In the genomic region with DNA sequence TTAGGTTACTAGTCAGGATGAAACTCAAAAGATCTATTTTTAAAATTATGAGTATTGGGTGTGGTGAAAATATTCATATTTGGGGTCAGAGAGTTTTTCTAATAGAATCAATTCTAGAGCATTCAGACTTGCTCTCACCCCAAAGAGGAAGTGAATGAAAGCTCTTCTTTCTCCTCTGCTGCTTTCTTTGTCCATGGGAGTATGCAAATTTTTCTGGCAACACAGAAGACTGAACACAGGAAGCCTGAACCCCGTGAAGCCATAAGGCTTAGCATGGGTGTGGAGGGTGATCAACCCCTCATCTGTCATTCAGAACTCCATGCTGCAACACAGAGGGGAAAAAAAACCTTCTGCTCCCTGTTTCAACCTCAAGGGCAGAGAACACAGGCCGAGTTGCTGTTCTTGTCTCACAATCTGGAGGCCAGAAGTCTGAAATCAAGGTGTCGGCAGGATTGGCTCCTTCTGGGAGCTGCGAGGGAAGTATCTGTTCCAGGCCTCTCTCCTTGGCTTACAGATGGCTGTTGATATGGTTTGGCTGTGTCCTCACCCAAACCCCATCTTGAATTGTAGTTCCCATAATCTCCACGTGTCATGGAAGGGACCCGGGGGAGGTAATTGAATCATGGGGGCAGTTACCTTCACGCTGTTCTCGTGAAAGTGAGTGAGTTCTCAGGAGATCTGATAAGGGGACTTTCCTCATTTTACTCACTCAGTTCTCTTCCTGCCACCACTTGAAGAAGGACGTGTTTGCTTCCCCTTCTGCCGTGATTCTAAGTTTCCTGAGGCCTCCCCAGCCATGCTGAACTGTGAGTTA, we compare ENCODE assay signal across 1 cellular context.
TF ChIP-seq lines count a peak whose summit lies in the region.

No MANE protein-coding gene starts in this region.

TF ChIP-seq in K562, 482 proteins besides CTCF, POLR2A, EP300 and RAD21 (continues in another document):
- TF ChIP-seq, protein P1, sequence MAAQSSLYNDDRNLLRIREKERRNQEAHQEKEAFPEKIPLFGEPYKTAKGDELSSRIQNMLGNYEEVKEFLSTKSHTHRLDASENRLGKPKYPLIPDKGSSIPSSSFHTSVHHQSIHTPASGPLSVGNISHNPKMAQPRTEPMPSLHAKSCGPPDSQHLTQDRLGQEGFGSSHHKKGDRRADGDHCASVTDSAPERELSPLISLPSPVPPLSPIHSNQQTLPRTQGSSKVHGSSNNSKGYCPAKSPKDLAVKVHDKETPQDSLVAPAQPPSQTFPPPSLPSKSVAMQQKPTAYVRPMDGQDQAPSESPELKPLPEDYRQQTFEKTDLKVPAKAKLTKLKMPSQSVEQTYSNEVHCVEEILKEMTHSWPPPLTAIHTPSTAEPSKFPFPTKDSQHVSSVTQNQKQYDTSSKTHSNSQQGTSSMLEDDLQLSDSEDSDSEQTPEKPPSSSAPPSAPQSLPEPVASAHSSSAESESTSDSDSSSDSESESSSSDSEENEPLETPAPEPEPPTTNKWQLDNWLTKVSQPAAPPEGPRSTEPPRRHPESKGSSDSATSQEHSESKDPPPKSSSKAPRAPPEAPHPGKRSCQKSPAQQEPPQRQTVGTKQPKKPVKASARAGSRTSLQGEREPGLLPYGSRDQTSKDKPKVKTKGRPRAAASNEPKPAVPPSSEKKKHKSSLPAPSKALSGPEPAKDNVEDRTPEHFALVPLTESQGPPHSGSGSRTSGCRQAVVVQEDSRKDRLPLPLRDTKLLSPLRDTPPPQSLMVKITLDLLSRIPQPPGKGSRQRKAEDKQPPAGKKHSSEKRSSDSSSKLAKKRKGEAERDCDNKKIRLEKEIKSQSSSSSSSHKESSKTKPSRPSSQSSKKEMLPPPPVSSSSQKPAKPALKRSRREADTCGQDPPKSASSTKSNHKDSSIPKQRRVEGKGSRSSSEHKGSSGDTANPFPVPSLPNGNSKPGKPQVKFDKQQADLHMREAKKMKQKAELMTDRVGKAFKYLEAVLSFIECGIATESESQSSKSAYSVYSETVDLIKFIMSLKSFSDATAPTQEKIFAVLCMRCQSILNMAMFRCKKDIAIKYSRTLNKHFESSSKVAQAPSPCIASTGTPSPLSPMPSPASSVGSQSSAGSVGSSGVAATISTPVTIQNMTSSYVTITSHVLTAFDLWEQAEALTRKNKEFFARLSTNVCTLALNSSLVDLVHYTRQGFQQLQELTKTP (IDR thresholded peaks at IDR 0.05; ENCODE audit: low read depth in 1 of 2, partially characterized antibody in 2 of 2), result no peak
- TF ChIP-seq, protein P2, sequence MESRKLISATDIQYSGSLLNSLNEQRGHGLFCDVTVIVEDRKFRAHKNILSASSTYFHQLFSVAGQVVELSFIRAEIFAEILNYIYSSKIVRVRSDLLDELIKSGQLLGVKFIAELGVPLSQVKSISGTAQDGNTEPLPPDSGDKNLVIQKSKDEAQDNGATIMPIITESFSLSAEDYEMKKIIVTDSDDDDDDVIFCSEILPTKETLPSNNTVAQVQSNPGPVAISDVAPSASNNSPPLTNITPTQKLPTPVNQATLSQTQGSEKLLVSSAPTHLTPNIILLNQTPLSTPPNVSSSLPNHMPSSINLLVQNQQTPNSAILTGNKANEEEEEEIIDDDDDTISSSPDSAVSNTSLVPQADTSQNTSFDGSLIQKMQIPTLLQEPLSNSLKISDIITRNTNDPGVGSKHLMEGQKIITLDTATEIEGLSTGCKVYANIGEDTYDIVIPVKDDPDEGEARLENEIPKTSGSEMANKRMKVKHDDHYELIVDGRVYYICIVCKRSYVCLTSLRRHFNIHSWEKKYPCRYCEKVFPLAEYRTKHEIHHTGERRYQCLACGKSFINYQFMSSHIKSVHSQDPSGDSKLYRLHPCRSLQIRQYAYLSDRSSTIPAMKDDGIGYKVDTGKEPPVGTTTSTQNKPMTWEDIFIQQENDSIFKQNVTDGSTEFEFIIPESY (CRISPR knock-in tag; IDR thresholded peaks at IDR 0.05), result no peak
- TF ChIP-seq ZBTB7A (IDR thresholded peaks at IDR 0.05; ENCODE audit: borderline replicate concordance, control insufficient read depth, low read depth, low read length), result no peak
- no peak for TF ChIP-seq CBX5 (IDR thresholded peaks at IDR 0.05; ENCODE audit: borderline replicate concordance, low read depth)
- peak; percentile 87 for TF ChIP-seq GATA2 (CRISPR knock-in tag; IDR thresholded peaks at IDR 0.05)
- TF ChIP-seq KLF1 (tag; IDR thresholded peaks at IDR 0.05), result no peak
- no peak for TF ChIP-seq CREB1 (IDR thresholded peaks at IDR 0.05)
- TF ChIP-seq CREB1 (CRISPR knock-in tag; IDR thresholded peaks at IDR 0.05), result no peak
- TF ChIP-seq L3MBTL2 (IDR thresholded peaks at IDR 0.05), result peak; percentile 92
- TF ChIP-seq KDM5B (IDR thresholded peaks at IDR 0.05; ENCODE audit: insufficient replicate concordance, low read depth, low read length), result no peak
- no peak for TF ChIP-seq HNRNPLL (IDR thresholded peaks at IDR 0.05; ENCODE audit: low read depth, low read length, poor library complexity, severe bottlenecking)
- no peak for TF ChIP-seq ZNF121 (CRISPR knock-in tag; conservative IDR thresholded peaks at IDR 0.05)
- peak; percentile 86 for TF ChIP-seq ZNF644 (tag; IDR thresholded peaks at IDR 0.05; ENCODE audit: low read depth)
- no peak for TF ChIP-seq HEY1 (CRISPR knock-in tag; IDR thresholded peaks at IDR 0.05; ENCODE audit: borderline replicate concordance)
- peak; percentile 53 for TF ChIP-seq TAF1 (IDR thresholded peaks at IDR 0.05; ENCODE audit: control insufficient read depth, extremely low read depth, insufficient read depth, low read length, severe bottlenecking)
- no peak for TF ChIP-seq NR2C1 (IDR thresholded peaks at IDR 0.05)
- peak; percentile 49; the same call in 1 of the 2 replicates for TF ChIP-seq NR2C1 (tag; IDR thresholded peaks at IDR 0.05)
- peak; percentile 39 for TF ChIP-seq ZNF175 (CRISPR knock-in tag; IDR thresholded peaks at IDR 0.05; ENCODE audit: low read depth)
- TF ChIP-seq RFX7 (CRISPR knock-in tag; IDR thresholded peaks at IDR 0.05), result no peak
- TF ChIP-seq BRD4 (IDR thresholded peaks at IDR 0.05), result no peak; the same call in 1 of the 2 replicates
- no peak for TF ChIP-seq ZNF347 (CRISPR knock-in tag; IDR thresholded peaks at IDR 0.05; ENCODE audit: low read depth)
- TF ChIP-seq MEF2D (tag; conservative IDR thresholded peaks at IDR 0.05; ENCODE audit: low read depth), result 0 out of 2 replicates have a peak, but pooled peaks have one; percentile 44
- no peak for TF ChIP-seq YBX1 (IDR thresholded peaks at IDR 0.05)
- no peak for TF ChIP-seq ZNF444 (CRISPR knock-in tag; IDR thresholded peaks at IDR 0.05)
- no peak for TF ChIP-seq ZBED1 (IDR thresholded peaks at IDR 0.05)
- peak; percentile 50; the same call in 1 of the 2 replicates for TF ChIP-seq KLF16 (IDR thresholded peaks at IDR 0.05)
- no peak for TF ChIP-seq CEBPG (CRISPR knock-in tag; IDR thresholded peaks at IDR 0.05)
- TF ChIP-seq CEBPG (tag; conservative IDR thresholded peaks at IDR 0.05 in 1 of 2, IDR thresholded peaks at IDR 0.05 in 1 of 2), result 0 out of 4 replicates have a peak, but pooled peaks of 1 of the 2 experiments have one; percentile 9
- 0 out of 2 replicates have a peak, but pooled peaks have one; percentile 20 for TF ChIP-seq ZNF134 (CRISPR knock-in tag; conservative IDR thresholded peaks at IDR 0.05)
- no peak for TF ChIP-seq SIN3B (IDR thresholded peaks at IDR 0.05; ENCODE audit: low read depth)
- no peak for TF ChIP-seq ZNF717 (CRISPR knock-in tag; IDR thresholded peaks at IDR 0.05)
- no peak for TF ChIP-seq ADNP (tag; IDR thresholded peaks at IDR 0.05)
- TF ChIP-seq ZNF830 (CRISPR knock-in tag; IDR thresholded peaks at IDR 0.05), result no peak
- no peak for TF ChIP-seq HMGN3 (IDR thresholded peaks at IDR 0.05; ENCODE audit: borderline replicate concordance, extremely low read depth, insufficient read length, low read depth, low read length)
- TF ChIP-seq SUPT5H (IDR thresholded peaks at IDR 0.05), result no peak
- TF ChIP-seq HMG20B (CRISPR knock-in tag; IDR thresholded peaks at IDR 0.05), result no peak
- TF ChIP-seq, protein P3, sequence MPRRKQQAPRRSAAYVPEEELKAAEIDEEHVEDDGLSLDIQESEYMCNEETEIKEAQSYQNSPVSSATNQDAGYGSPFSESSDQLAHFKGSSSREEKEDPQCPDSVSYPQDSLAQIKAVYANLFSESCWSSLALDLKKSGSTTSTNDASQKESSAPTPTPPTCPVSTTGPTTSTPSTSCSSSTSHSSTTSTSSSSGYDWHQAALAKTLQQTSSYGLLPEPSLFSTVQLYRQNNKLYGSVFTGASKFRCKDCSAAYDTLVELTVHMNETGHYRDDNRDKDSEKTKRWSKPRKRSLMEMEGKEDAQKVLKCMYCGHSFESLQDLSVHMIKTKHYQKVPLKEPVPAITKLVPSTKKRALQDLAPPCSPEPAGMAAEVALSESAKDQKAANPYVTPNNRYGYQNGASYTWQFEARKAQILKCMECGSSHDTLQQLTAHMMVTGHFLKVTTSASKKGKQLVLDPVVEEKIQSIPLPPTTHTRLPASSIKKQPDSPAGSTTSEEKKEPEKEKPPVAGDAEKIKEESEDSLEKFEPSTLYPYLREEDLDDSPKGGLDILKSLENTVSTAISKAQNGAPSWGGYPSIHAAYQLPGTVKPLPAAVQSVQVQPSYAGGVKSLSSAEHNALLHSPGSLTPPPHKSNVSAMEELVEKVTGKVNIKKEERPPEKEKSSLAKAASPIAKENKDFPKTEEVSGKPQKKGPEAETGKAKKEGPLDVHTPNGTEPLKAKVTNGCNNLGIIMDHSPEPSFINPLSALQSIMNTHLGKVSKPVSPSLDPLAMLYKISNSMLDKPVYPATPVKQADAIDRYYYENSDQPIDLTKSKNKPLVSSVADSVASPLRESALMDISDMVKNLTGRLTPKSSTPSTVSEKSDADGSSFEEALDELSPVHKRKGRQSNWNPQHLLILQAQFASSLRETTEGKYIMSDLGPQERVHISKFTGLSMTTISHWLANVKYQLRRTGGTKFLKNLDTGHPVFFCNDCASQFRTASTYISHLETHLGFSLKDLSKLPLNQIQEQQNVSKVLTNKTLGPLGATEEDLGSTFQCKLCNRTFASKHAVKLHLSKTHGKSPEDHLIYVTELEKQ (CRISPR knock-in tag; IDR thresholded peaks at IDR 0.05), result no peak
- no peak for TF ChIP-seq MTF1 (CRISPR knock-in tag; IDR thresholded peaks at IDR 0.05; ENCODE audit: borderline replicate concordance)
- TF ChIP-seq PTTG1 (tag; IDR thresholded peaks at IDR 0.05; ENCODE audit: low read depth), result no peak
- TF ChIP-seq NR2F6 (CRISPR knock-in tag; IDR thresholded peaks at IDR 0.05), result no peak
- no peak for TF ChIP-seq DDX20 (tag; IDR thresholded peaks at IDR 0.05; ENCODE audit: low read depth)
- TF ChIP-seq, protein P4, sequence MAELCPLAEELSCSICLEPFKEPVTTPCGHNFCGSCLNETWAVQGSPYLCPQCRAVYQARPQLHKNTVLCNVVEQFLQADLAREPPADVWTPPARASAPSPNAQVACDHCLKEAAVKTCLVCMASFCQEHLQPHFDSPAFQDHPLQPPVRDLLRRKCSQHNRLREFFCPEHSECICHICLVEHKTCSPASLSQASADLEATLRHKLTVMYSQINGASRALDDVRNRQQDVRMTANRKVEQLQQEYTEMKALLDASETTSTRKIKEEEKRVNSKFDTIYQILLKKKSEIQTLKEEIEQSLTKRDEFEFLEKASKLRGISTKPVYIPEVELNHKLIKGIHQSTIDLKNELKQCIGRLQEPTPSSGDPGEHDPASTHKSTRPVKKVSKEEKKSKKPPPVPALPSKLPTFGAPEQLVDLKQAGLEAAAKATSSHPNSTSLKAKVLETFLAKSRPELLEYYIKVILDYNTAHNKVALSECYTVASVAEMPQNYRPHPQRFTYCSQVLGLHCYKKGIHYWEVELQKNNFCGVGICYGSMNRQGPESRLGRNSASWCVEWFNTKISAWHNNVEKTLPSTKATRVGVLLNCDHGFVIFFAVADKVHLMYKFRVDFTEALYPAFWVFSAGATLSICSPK (IDR thresholded peaks at IDR 0.05; ENCODE audit: borderline replicate concordance), result no peak
- no peak for TF ChIP-seq MAFG (tag; conservative IDR thresholded peaks at IDR 0.05)
- TF ChIP-seq GTF2E2 (tag; IDR thresholded peaks at IDR 0.05), result peak; percentile 62; the same call in 1 of the 2 replicates
- TF ChIP-seq, protein P5, sequence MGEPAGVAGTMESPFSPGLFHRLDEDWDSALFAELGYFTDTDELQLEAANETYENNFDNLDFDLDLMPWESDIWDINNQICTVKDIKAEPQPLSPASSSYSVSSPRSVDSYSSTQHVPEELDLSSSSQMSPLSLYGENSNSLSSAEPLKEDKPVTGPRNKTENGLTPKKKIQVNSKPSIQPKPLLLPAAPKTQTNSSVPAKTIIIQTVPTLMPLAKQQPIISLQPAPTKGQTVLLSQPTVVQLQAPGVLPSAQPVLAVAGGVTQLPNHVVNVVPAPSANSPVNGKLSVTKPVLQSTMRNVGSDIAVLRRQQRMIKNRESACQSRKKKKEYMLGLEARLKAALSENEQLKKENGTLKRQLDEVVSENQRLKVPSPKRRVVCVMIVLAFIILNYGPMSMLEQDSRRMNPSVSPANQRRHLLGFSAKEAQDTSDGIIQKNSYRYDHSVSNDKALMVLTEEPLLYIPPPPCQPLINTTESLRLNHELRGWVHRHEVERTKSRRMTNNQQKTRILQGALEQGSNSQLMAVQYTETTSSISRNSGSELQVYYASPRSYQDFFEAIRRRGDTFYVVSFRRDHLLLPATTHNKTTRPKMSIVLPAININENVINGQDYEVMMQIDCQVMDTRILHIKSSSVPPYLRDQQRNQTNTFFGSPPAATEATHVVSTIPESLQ (CRISPR knock-in tag; IDR thresholded peaks at IDR 0.05), result no peak
- no peak for TF ChIP-seq NFE2L1 (tag; IDR thresholded peaks at IDR 0.05; ENCODE audit: borderline replicate concordance, low read depth)
- TF ChIP-seq ZNF766 (CRISPR knock-in tag; conservative IDR thresholded peaks at IDR 0.05), result peak; percentile 79; the same call in 1 of the 2 replicates
- TF ChIP-seq ELF1 (tag; IDR thresholded peaks at IDR 0.05), result peak; percentile 41; the same call in 1 of the 2 replicates
- no peak for TF ChIP-seq SRSF1 (IDR thresholded peaks at IDR 0.05; ENCODE audit: low read depth, low read length)
- TF ChIP-seq WHSC1 (IDR thresholded peaks at IDR 0.05; ENCODE audit: low read length), result no peak
- no peak for TF ChIP-seq KDM4B (IDR thresholded peaks at IDR 0.05; ENCODE audit: borderline replicate concordance in 2 of 2, low read depth in 1 of 2)
- 0 out of 2 replicates have a peak, but pooled peaks have one; percentile 15 for TF ChIP-seq SMAD3 (CRISPR knock-in tag; conservative IDR thresholded peaks at IDR 0.05)
- peak; percentile 73; the same call in 1 of the 2 replicates for TF ChIP-seq ZKSCAN8 (CRISPR knock-in tag; IDR thresholded peaks at IDR 0.05)
- peak; percentile 83 for TF ChIP-seq ZNF311 (CRISPR knock-in tag; IDR thresholded peaks at IDR 0.05)
- no peak for TF ChIP-seq BCL6 (CRISPR knock-in tag; IDR thresholded peaks at IDR 0.05)
- TF ChIP-seq CTBP1 (IDR thresholded peaks at IDR 0.05; ENCODE audit: borderline replicate concordance), result peak; percentile 60; the same call in 1 of the 2 replicates
- TF ChIP-seq, protein P6, sequence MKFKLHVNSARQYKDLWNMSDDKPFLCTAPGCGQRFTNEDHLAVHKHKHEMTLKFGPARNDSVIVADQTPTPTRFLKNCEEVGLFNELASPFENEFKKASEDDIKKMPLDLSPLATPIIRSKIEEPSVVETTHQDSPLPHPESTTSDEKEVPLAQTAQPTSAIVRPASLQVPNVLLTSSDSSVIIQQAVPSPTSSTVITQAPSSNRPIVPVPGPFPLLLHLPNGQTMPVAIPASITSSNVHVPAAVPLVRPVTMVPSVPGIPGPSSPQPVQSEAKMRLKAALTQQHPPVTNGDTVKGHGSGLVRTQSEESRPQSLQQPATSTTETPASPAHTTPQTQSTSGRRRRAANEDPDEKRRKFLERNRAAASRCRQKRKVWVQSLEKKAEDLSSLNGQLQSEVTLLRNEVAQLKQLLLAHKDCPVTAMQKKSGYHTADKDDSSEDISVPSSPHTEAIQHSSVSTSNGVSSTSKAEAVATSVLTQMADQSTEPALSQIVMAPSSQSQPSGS (CRISPR knock-in tag; IDR thresholded peaks at IDR 0.05), result no peak
- TF ChIP-seq ZNF589 (CRISPR knock-in tag; IDR thresholded peaks at IDR 0.05; ENCODE audit: low read depth), result peak; percentile 88; the same call in 1 of the 2 replicates
